24 cellular contexts compared by ENCODE assay signal in genomic region chr18:8620845-8621244, GRCh38. TPM values are rescaled to one million over a fixed set of nuclear protein-coding genes. Genes with fewer than 3 reads are reported as not detected.
DNase-seq lines count a peak whose midpoint lies in the region; ATAC-seq and TF ChIP-seq lines count a peak whose summit lies in the region.
"Had no signal": no experiment of that assay in that cellular context is flagged by ENCODE, and none has a peak within 500 bp of the region (broad histone marks: within the 10 kb centered on the region; RNA-seq: fewer than 3 reads in every experiment).

No MANE protein-coding gene starts in this region.

- H3K4me1 ChIP-seq in CD4-positive, alpha-beta memory T cell (ENCODE audit: insufficient read depth, low read length), result peaks cover 11% of the 10 kb centered on the region
- peaks cover 90% of the 10 kb centered on the region for H3K4me1 ChIP-seq in GM23338 (ENCODE audit: insufficient read depth)

- H3K4me3 ChIP-seq in CD4-positive, alpha-beta memory T cell (ENCODE audit: low read length in 2 of 2), result no peak overlapping the region
- peak overlapping the region; percentile 41 for H3K4me3 ChIP-seq in GM23338
- H3K4me3 ChIP-seq: cardiac muscle cell, dorsolateral prefrontal cortex, GM12878, thyroid gland had no signal

- peaks cover 89% of the 10 kb centered on the region for H3K79me2 ChIP-seq in GM23338 (replicated peaks; ENCODE audit: insufficient read depth)

- no peak for TF ChIP-seq CTCF in GM23338 (conservative IDR thresholded peaks at IDR 0.05; ENCODE audit: low read depth in 2 of 2)

- no peaks in the 10 kb centered on the region for H3K27me3 ChIP-seq in CD4-positive, alpha-beta memory T cell (ENCODE audit: insufficient read depth, low read length)
- no peaks in the 10 kb centered on the region for H3K27me3 ChIP-seq in GM23338 (ENCODE audit: insufficient read depth)
- H3K27me3 ChIP-seq: cardiac muscle cell, dorsolateral prefrontal cortex, thyroid gland had no signal

- peak overlapping the region; percentile 73 for H3K4me2 ChIP-seq in GM23338

- H3K27ac ChIP-seq in CD4-positive, alpha-beta memory T cell (ENCODE audit: low read depth, low read length), result no peak overlapping the region
- H3K27ac ChIP-seq in GM23338 (ENCODE audit: low read depth), result peak overlapping the region; percentile 97
- H3K27ac ChIP-seq: cardiac muscle cell, thyroid gland had no signal

- peaks cover 43 to 88% (median 62%) of the 10 kb centered on the region in 4 donors for H3K4me1 Mint-ChIP-seq in CD4-positive, alpha-beta memory T cell
- H3K4me1 Mint-ChIP-seq in GM23338 (peaks cover 87% of the 10 kb centered on the region), T-cell (peaks cover 72 to 83% (median 73%) of the 10 kb centered on the region in 3 donors)
- peaks cover 48 to 78% of the 10 kb centered on the region in 2 donors for H3K4me1 Mint-ChIP-seq in effector memory CD8-positive, alpha-beta T cell (ENCODE audit: low read depth in 2 of 2)
- peaks cover 61 to 65% of the 10 kb centered on the region in 2 donors for H3K4me1 Mint-ChIP-seq in natural killer cell treated with Interleukin-12 subunit alpha and Interleukin-12 subunit beta and Interleukin-15 and Interleukin-18, amount 100 ng/mL, for 72 hours (ENCODE audit: low read depth in 2 of 2)
- peaks cover 34% of the 10 kb centered on the region for H3K4me1 Mint-ChIP-seq in activated T-helper 2 cell treated with anti-CD3 and anti-CD28 coated beads, Interferon-gamma antibody, Interleukin-2, Interleukin-4, amounts not matched to agents 10 μg/mL and 5 μg/mL and 100 μg/mL, durations not matched to agents 14 hours and 24 hours and 36 hours (ENCODE audit: low read depth)

- peaks cover 0 to 15% (median 4%) of the 10 kb centered on the region in 8 donors for H3K9me3 Mint-ChIP-seq in CD4-positive, alpha-beta memory T cell
- no peaks in the 10 kb centered on the region for H3K9me3 Mint-ChIP-seq in GM23338
- H3K9me3 Mint-ChIP-seq in effector memory CD8-positive, alpha-beta T cell, result no peaks in the 10 kb centered on the region
- no peaks in the 10 kb centered on the region for H3K9me3 Mint-ChIP-seq in natural killer cell treated with Interleukin-12 subunit alpha and Interleukin-12 subunit beta and Interleukin-15 and Interleukin-18, amount 100 ng/mL, for 72 hours
- H3K9me3 Mint-ChIP-seq in activated T-helper 2 cell treated with anti-CD3 and anti-CD28 coated beads, Interferon-gamma antibody, Interleukin-2, Interleukin-4, amounts not matched to agents 10 μg/mL and 5 μg/mL and 100 μg/mL, durations not matched to agents 14 hours and 24 hours and 36 hours, result peaks cover 11% of the 10 kb centered on the region
- H3K9me3 Mint-ChIP-seq in T-cell, result peaks cover 4 to 17% (median 7%) of the 10 kb centered on the region in 3 donors
- H3K9me3 Mint-ChIP-seq: HFFc6; T-helper 1 cell treated with Interleukin-12 subunit alpha and Interleukin-12 subunit beta and Interleukin-4 antibody, amounts not matched to agents 30 μg/mL and 1 μg/mL, for 36 hours had no signal

- peaks cover 17% of the 10 kb centered on the region for H3K36me3 ChIP-seq in CD4-positive, alpha-beta memory T cell (ENCODE audit: insufficient read depth, low read length)
- no peaks in the 10 kb centered on the region for H3K36me3 ChIP-seq in GM23338 (ENCODE audit: insufficient read depth)

- POLR2A ChIA-PET in CD4-positive, alpha-beta memory T cell (lab: Charles Lee; ENCODE audit: partially characterized antibody), result no interaction called here
- POLR2A ChIA-PET in T-cell (lab: Charles Lee), result no interaction called here

- H3K9me3 ChIP-seq in CD4-positive, alpha-beta memory T cell (ENCODE audit: control insufficient read depth in 1 of 2, low read length in 2 of 2), result no peaks in the 10 kb centered on the region
- H3K9me3 ChIP-seq: thyroid gland had no signal

- H3K27ac Mint-ChIP-seq in CD4-positive, alpha-beta memory T cell, result peak overlapping the region in 4 of 7 donors; percentile 4 to 62 (median 25)
- H3K27ac Mint-ChIP-seq in GM23338 (peak overlapping the region; percentile 95), T-cell (no peak overlapping the region)
- peak overlapping the region in 1 of 2 donors; percentile 12 for H3K27ac Mint-ChIP-seq in effector memory CD8-positive, alpha-beta T cell
- peak overlapping the region in 1 of 2 donors; percentile 63 for H3K27ac Mint-ChIP-seq in natural killer cell treated with Interleukin-12 subunit alpha and Interleukin-12 subunit beta and Interleukin-15 and Interleukin-18, amount 100 ng/mL, for 72 hours
- H3K27ac Mint-ChIP-seq in activated T-helper 2 cell treated with anti-CD3 and anti-CD28 coated beads, Interferon-gamma antibody, Interleukin-2, Interleukin-4, amounts not matched to agents 10 μg/mL and 5 μg/mL and 100 μg/mL, durations not matched to agents 14 hours and 24 hours and 36 hours, result no peak overlapping the region
- H3K27ac Mint-ChIP-seq: activated CD8-positive, alpha-beta memory T cell treated with anti-CD3 and anti-CD28 coated beads, Interleukin-2, amount 10 ng/mL, durations not matched to agents 7 days and 5 days; HFFc6 had no signal

- H3K27me3 Mint-ChIP-seq in CD4-positive, alpha-beta memory T cell, result no peaks in the 10 kb centered on the region
- H3K27me3 Mint-ChIP-seq in GM23338 (ENCODE audit: insufficient read depth, low read depth, poor library complexity), result peaks cover 5% of the 10 kb centered on the region
- H3K27me3 Mint-ChIP-seq in effector memory CD8-positive, alpha-beta T cell, result no peaks in the 10 kb centered on the region
- H3K27me3 Mint-ChIP-seq in natural killer cell treated with Interleukin-12 subunit alpha and Interleukin-12 subunit beta and Interleukin-15 and Interleukin-18, amount 100 ng/mL, for 72 hours, result no peaks in the 10 kb centered on the region
- no peaks in the 10 kb centered on the region for H3K27me3 Mint-ChIP-seq in activated T-helper 2 cell treated with anti-CD3 and anti-CD28 coated beads, Interferon-gamma antibody, Interleukin-2, Interleukin-4, amounts not matched to agents 10 μg/mL and 5 μg/mL and 100 μg/mL, durations not matched to agents 14 hours and 24 hours and 36 hours (ENCODE audit: low read depth)
- no peaks in the 10 kb centered on the region for H3K27me3 Mint-ChIP-seq in T-cell
- H3K27me3 Mint-ChIP-seq: activated CD8-positive, alpha-beta memory T cell treated with anti-CD3 and anti-CD28 coated beads, Interleukin-2, amount 10 ng/mL, durations not matched to agents 7 days and 5 days had no signal

- CTCF ChIA-PET in CD4-positive, alpha-beta memory T cell (lab: Charles Lee; ENCODE audit: partially characterized antibody), result no interaction called here
- CTCF ChIA-PET in T-cell (lab: Charles Lee), result no interaction called here

- no peaks in the 10 kb centered on the region for H3K9me2 ChIP-seq in GM23338 (ENCODE audit: insufficient read depth)

- intact Hi-C loops in CD4-positive, alpha-beta memory T cell (cut with micrococcal nuclease), result no loop called here
- intact Hi-C loops in activated T-helper 2 cell treated with anti-CD3 and anti-CD28 coated beads, Interferon-gamma antibody, Interleukin-2, Interleukin-4, amounts not matched to agents 10 μg/mL and 5 μg/mL and 100 μg/mL, durations not matched to agents 14 hours and 24 hours and 36 hours (cut with micrococcal nuclease), result no loop called here

- no peaks in the 10 kb centered on the region; the same call in 1 of the 2 replicates for H3F3A ChIP-seq in GM23338 (replicated peaks; ENCODE audit: low read depth)

- ATAC-seq in GM23338 (peak; percentile 16; the same call in 2 of the 3 replicates), T-cell (replicated peaks in 1 of 4) (no peak)
- ATAC-seq in effector memory CD8-positive, alpha-beta T cell (replicated peaks), result peak; percentile 43
- ATAC-seq in natural killer cell treated with Interleukin-12 subunit alpha and Interleukin-12 subunit beta and Interleukin-15 and Interleukin-18, amount 100 ng/mL, for 72 hours, result peak; percentile 55 to 62
- ATAC-seq: activated CD8-positive, alpha-beta memory T cell treated with anti-CD3 and anti-CD28 coated beads, Interleukin-2, amount 10 ng/mL, durations not matched to agents 7 days and 5 days; GM12878; PC-3 had no signal

- H2AFZ ChIP-seq in GM23338, result no peak overlapping the region

- DNase-seq in CD4-positive, alpha-beta memory T cell, result no peak
- no peak for DNase-seq in GM23338 (ENCODE audit: low spot score)
- DNase-seq in effector memory CD8-positive, alpha-beta T cell, result no peak
- no peak for DNase-seq in natural killer cell treated with Interleukin-12 subunit alpha and Interleukin-12 subunit beta and Interleukin-15 and Interleukin-18, amount 100 ng/mL, for 72 hours (ENCODE audit: low spot score)
- DNase-seq in activated T-helper 2 cell treated with anti-CD3 and anti-CD28 coated beads, Interferon-gamma antibody, Interleukin-2, Interleukin-4, amounts not matched to agents 10 μg/mL and 5 μg/mL and 100 μg/mL, durations not matched to agents 14 hours and 24 hours and 36 hours (ENCODE audit: low spot score), result no peak
- DNase-seq in RPMI8226, result no peak
- DNase-seq in T-cell, result no peak
- DNase-seq: activated CD4-positive, CD25-positive, alpha-beta regulatory T cell; activated CD8-positive, alpha-beta memory T cell treated with anti-CD3 and anti-CD28 coated beads, Interleukin-2, amount 10 ng/mL, durations not matched to agents 7 days and 5 days; amygdala; DMS 273 treated with DMSO at 0.1 percent for 48 hours; dorsolateral prefrontal cortex; erythroblast; HFFc6; KG1; NCI-H187 treated with DMSO at 0.1 percent for 48 hours; NCI-H226; nucleus accumbens; PC-3; retina; thyroid gland had no signal

- peak overlapping the region in 3 of 8 donors; percentile 3 to 21 (median 5) for H3K4me3 Mint-ChIP-seq in CD4-positive, alpha-beta memory T cell
- H3K4me3 Mint-ChIP-seq in GM23338 (peak overlapping the region; percentile 62; the same call in 2 of the 3 replicates), T-cell (no peak overlapping the region)
- H3K4me3 Mint-ChIP-seq in effector memory CD8-positive, alpha-beta T cell, result no peak overlapping the region
- H3K4me3 Mint-ChIP-seq in natural killer cell treated with Interleukin-12 subunit alpha and Interleukin-12 subunit beta and Interleukin-15 and Interleukin-18, amount 100 ng/mL, for 72 hours, result peak overlapping the region; percentile 30
- H3K4me3 Mint-ChIP-seq in activated T-helper 2 cell treated with anti-CD3 and anti-CD28 coated beads, Interferon-gamma antibody, Interleukin-2, Interleukin-4, amounts not matched to agents 10 μg/mL and 5 μg/mL and 100 μg/mL, durations not matched to agents 14 hours and 24 hours and 36 hours (ENCODE audit: low read depth), result no peak overlapping the region
- H3K4me3 Mint-ChIP-seq: activated CD8-positive, alpha-beta memory T cell treated with anti-CD3 and anti-CD28 coated beads, Interleukin-2, amount 10 ng/mL, durations not matched to agents 7 days and 5 days; HFFc6; T-helper 1 cell treated with Interleukin-12 subunit alpha and Interleukin-12 subunit beta and Interleukin-4 antibody, amounts not matched to agents 30 μg/mL and 1 μg/mL, for 36 hours had no signal

- no peaks in the 10 kb centered on the region for H4K20me1 ChIP-seq in GM23338 (replicated peaks; ENCODE audit: insufficient read depth)

- H3K36me3 Mint-ChIP-seq in CD4-positive, alpha-beta memory T cell, result peaks cover 47 to 58% of the 10 kb centered on the region in 2 donors
- peaks cover 53% of the 10 kb centered on the region for H3K36me3 Mint-ChIP-seq in GM23338 (ENCODE audit: low read depth)
- H3K36me3 Mint-ChIP-seq in effector memory CD8-positive, alpha-beta T cell (ENCODE audit: insufficient read depth), result peaks cover 21% of the 10 kb centered on the region
- peaks cover 14% of the 10 kb centered on the region for H3K36me3 Mint-ChIP-seq in natural killer cell treated with Interleukin-12 subunit alpha and Interleukin-12 subunit beta and Interleukin-15 and Interleukin-18, amount 100 ng/mL, for 72 hours
- peaks cover 56% of the 10 kb centered on the region for H3K36me3 Mint-ChIP-seq in activated T-helper 2 cell treated with anti-CD3 and anti-CD28 coated beads, Interferon-gamma antibody, Interleukin-2, Interleukin-4, amounts not matched to agents 10 μg/mL and 5 μg/mL and 100 μg/mL, durations not matched to agents 14 hours and 24 hours and 36 hours (ENCODE audit: low read depth)
- H3K36me3 Mint-ChIP-seq in T-cell, result peaks cover 52% of the 10 kb centered on the region

RNA-seq across cellular contexts. Expression of gene RAB12, which starts 11.6 kb away (rescaled TPM):
- total RNA-seq in CD4-positive, alpha-beta memory T cell, result 10 to 100 TPM; 20.7 to 20.8 TPM
- under 1 TPM; 0.11 to 0.36 TPM for polyA plus RNA-seq in CD4-positive, alpha-beta memory T cell
- 80.4 and 92.3 TPM in 2 replicates for total RNA-seq in GM23338 (2014; rRNA removed; shearing (Covaris generic))
- 16.7 and 20.7 TPM in 2 replicates for polyA plus RNA-seq in GM23338 (2016; fragmentation: Nextera tagmentation; extraction: Ambion mirVana)
- total RNA-seq in natural killer cell treated with Interleukin-12 subunit alpha and Interleukin-12 subunit beta and Interleukin-15 and Interleukin-18, amount 100 ng/mL, for 72 hours, result 10 to 100 TPM; 19.1 to 33.0 TPM
- total RNA-seq in activated T-helper 2 cell treated with anti-CD3 and anti-CD28 coated beads, Interferon-gamma antibody, Interleukin-2, Interleukin-4, amounts not matched to agents 10 μg/mL and 5 μg/mL and 100 μg/mL, durations not matched to agents 14 hours and 24 hours and 36 hours, result 14.7 and 17.2 TPM in 2 replicates
- total RNA-seq in T-cell, result 10 to 100 TPM; 15.8 to 21.4 (median 17.5) TPM

Comparison
In these comparisons a context has a peak if more than half of its experiments do, and no peak if none do; other contexts are left out.
1. H3K27ac Mint-ChIP-seq: peak in CD4-positive, alpha-beta memory T cell (4 of 7) and GM23338 (single experiment); none in activated T-helper 2 cell treated with anti-CD3 and anti-CD28 coated beads, Interferon-gamma antibody, Interleukin-2, Interleukin-4, amounts not matched to agents 10 μg/mL and 5 μg/mL and 100 μg/mL, durations not matched to agents 14 hours and 24 hours and 36 hours (single experiment) and T-cell (0 of 2).
2. H3K4me3 Mint-ChIP-seq: peak in GM23338 (single experiment) and natural killer cell treated with Interleukin-12 subunit alpha and Interleukin-12 subunit beta and Interleukin-15 and Interleukin-18, amount 100 ng/mL, for 72 hours (single experiment); none in effector memory CD8-positive, alpha-beta T cell (0 of 2), activated T-helper 2 cell treated with anti-CD3 and anti-CD28 coated beads, Interferon-gamma antibody, Interleukin-2, Interleukin-4, amounts not matched to agents 10 μg/mL and 5 μg/mL and 100 μg/mL, durations not matched to agents 14 hours and 24 hours and 36 hours (single experiment) and T-cell (0 of 3).
3. ATAC-seq: peak in GM23338 (single experiment), effector memory CD8-positive, alpha-beta T cell (single experiment) and natural killer cell treated with Interleukin-12 subunit alpha and Interleukin-12 subunit beta and Interleukin-15 and Interleukin-18, amount 100 ng/mL, for 72 hours (2 of 2); none in T-cell (0 of 4).